Comparison of ENCODE assay signal across 24 cellular contexts in the genomic region with DNA sequence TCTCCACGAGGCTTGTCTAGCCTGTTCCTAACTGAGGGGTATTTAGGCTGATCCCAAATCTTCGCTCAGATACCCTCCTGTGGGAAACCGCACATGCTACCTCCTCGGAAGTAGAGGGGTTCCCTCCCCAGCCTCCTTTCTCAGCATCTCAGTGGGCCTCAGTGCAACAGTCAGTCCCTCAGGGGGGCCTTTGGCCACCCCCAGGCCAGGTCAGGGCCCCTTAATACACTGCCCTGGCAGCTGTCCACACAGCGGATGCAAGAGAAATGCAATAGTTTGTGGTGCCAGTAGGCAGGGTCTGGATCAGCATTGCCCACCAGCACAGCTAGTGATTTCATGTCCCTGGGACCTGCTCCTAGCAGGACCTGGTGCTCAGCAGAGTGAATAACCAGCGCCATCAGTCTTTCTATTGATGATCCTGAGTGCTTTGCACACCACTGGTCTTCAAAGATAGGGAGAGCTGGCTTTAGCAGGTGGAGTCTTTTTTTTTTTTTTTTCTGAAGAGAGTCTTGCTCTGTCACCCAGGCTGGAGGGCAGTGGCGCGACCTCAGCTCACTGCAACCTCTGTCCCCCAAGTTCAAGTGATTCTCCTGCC. TPM values are rescaled to one million over a fixed set of nuclear protein-coding genes. Genes with fewer than 3 reads are reported as not detected.
DNase-seq lines count a peak whose midpoint lies in the region; ATAC-seq and TF ChIP-seq lines count a peak whose summit lies in the region.
"Had no signal": no experiment of that assay in that cellular context is flagged by ENCODE, and none has a peak within 500 bp of the region (broad histone marks: within the 10 kb centered on the region; RNA-seq: fewer than 3 reads in every experiment).

No MANE protein-coding gene starts in this region.

- ATAC-seq in activated naive CD8-positive, alpha-beta T cell treated with anti-CD3 and anti-CD28 coated beads, Interleukin-2, amount 50 U/mL, for 24 hours: peak; percentile 7
- ATAC-seq in HG03280 (IDR thresholded peaks at IDR 0.05; ENCODE audit: unreplicated experiment): no peak
- ATAC-seq: HepG2 had no signal

- no peak overlapping the region for H3K27ac Mint-ChIP-seq in activated naive CD8-positive, alpha-beta T cell treated with anti-CD3 and anti-CD28 coated beads, Interleukin-2, amount 50 U/mL, for 24 hours
- H3K27ac Mint-ChIP-seq in activated naive CD8-positive, alpha-beta T cell treated with anti-CD3 and anti-CD28 coated beads for 36 hours: no peak overlapping the region
- H3K27ac Mint-ChIP-seq: B cell had no signal

- H3K9me3 Mint-ChIP-seq in activated naive CD8-positive, alpha-beta T cell treated with anti-CD3 and anti-CD28 coated beads, Interleukin-2, amount 50 U/mL, for 24 hours: no peaks in the 10 kb centered on the region
- H3K9me3 Mint-ChIP-seq in activated naive CD8-positive, alpha-beta T cell treated with anti-CD3 and anti-CD28 coated beads for 36 hours: no peaks in the 10 kb centered on the region

- H3K27ac ChIP-seq in WERI-Rb-1 (peak overlapping the region; percentile 48), left ventricle myocardium inferior (replicated peaks) (peak overlapping the region; percentile 96), SJCRH30 (no peak overlapping the region)
- H3K27ac ChIP-seq: 22Rv1, GM23248, SK-N-MC had no signal

- no peaks in the 10 kb centered on the region for H3K36me3 Mint-ChIP-seq in activated naive CD8-positive, alpha-beta T cell treated with anti-CD3 and anti-CD28 coated beads, Interleukin-2, amount 50 U/mL, for 24 hours (ENCODE audit: low read depth)
- no peaks in the 10 kb centered on the region for H3K36me3 Mint-ChIP-seq in activated naive CD8-positive, alpha-beta T cell treated with anti-CD3 and anti-CD28 coated beads for 36 hours

- H3K4me1 Mint-ChIP-seq in activated naive CD8-positive, alpha-beta T cell treated with anti-CD3 and anti-CD28 coated beads, Interleukin-2, amount 50 U/mL, for 24 hours: no peaks in the 10 kb centered on the region
- no peaks in the 10 kb centered on the region for H3K4me1 Mint-ChIP-seq in activated naive CD8-positive, alpha-beta T cell treated with anti-CD3 and anti-CD28 coated beads for 36 hours

- DNase-seq in activated naive CD8-positive, alpha-beta T cell treated with anti-CD3 and anti-CD28 coated beads, Interleukin-2, amount 50 U/mL, for 24 hours: no peak
- DNase-seq in activated naive CD8-positive, alpha-beta T cell treated with anti-CD3 and anti-CD28 coated beads for 36 hours: no peak
- DNase-seq in WERI-Rb-1: no peak
- DNase-seq in left ventricle myocardium inferior: no peak
- peak; percentile 13 for DNase-seq in retina
- DNase-seq in activated gamma-delta T cell treated with Interleukin-2 at 50 U/mL for 16 hours: no peak
- DNase-seq in SJCRH30: no peak
- DNase-seq: DMS153, GM23248, H7, Kasumi-1, NCI-H1092 treated with DMSO at 0.1 percent for 48 hours, NCI-H1436, NCI-H187 treated with DMSO at 0.1 percent for 48 hours, NCI-H2107, NCI-H446 treated with DMSO at 0.1 percent for 48 hours, NCI-H526, RPMI8226, SHP77 treated with DMSO at 0.1 percent for 48 hours had no signal

- H3K27me3 Mint-ChIP-seq in activated naive CD8-positive, alpha-beta T cell treated with anti-CD3 and anti-CD28 coated beads, Interleukin-2, amount 50 U/mL, for 24 hours: no peaks in the 10 kb centered on the region
- no peaks in the 10 kb centered on the region for H3K27me3 Mint-ChIP-seq in activated naive CD8-positive, alpha-beta T cell treated with anti-CD3 and anti-CD28 coated beads for 36 hours
- H3K27me3 Mint-ChIP-seq: B cell had no signal

- H3K4me3 ChIP-seq in WERI-Rb-1 (ENCODE audit: low read depth, low read length) (no peak overlapping the region), left ventricle myocardium inferior (peak overlapping the region; percentile 37), SJCRH30 (no peak overlapping the region)
- H3K4me3 ChIP-seq: GM23248, SK-N-MC had no signal

- H3K4me3 Mint-ChIP-seq in activated naive CD8-positive, alpha-beta T cell treated with anti-CD3 and anti-CD28 coated beads, Interleukin-2, amount 50 U/mL, for 24 hours: no peak overlapping the region
- H3K4me3 Mint-ChIP-seq in activated naive CD8-positive, alpha-beta T cell treated with anti-CD3 and anti-CD28 coated beads for 36 hours: no peak overlapping the region
- H3K4me3 Mint-ChIP-seq: B cell had no signal

- H3K27me3 ChIP-seq in WERI-Rb-1 (ENCODE audit: insufficient read depth, low read depth, severe bottlenecking) (no peaks in the 10 kb centered on the region), left ventricle myocardium inferior (ENCODE audit: low read depth) (no peaks in the 10 kb centered on the region), SJCRH30 (no peaks in the 10 kb centered on the region)

- intact Hi-C loops in left ventricle myocardium inferior (cut with micrococcal nuclease): no loop called here

- H3K9me3 ChIP-seq in WERI-Rb-1 (ENCODE audit: severe bottlenecking) (peaks cover 2% of the 10 kb centered on the region), left ventricle myocardium inferior (replicated peaks) (no peaks in the 10 kb centered on the region), SJCRH30 (replicated peaks) (no peaks in the 10 kb centered on the region)

- H3K4me1 ChIP-seq in left ventricle myocardium inferior (peaks cover 90% of the 10 kb centered on the region), SJCRH30 (peaks cover 12% of the 10 kb centered on the region)

- H3K36me3 ChIP-seq in WERI-Rb-1 (no peaks in the 10 kb centered on the region; the same call in 1 of the 2 replicates), left ventricle myocardium inferior (peaks cover 20% of the 10 kb centered on the region), SJCRH30 (no peaks in the 10 kb centered on the region)

- no peak for TF ChIP-seq CTCF in WERI-Rb-1 (IDR thresholded peaks at IDR 0.05; ENCODE audit: low read depth, low read length)
- no peak for TF ChIP-seq CTCF in left ventricle myocardium inferior (IDR thresholded peaks at IDR 0.05; ENCODE audit: borderline replicate concordance)

RNA-seq across cellular contexts. Expression of a gene that starts 7.5 kb away (rescaled TPM):
- under 1 TPM; 0.35 to 0.42 TPM for total RNA-seq in activated naive CD8-positive, alpha-beta T cell treated with anti-CD3 and anti-CD28 coated beads for 36 hours
- total RNA-seq in left ventricle myocardium inferior: 120 TPM
- total RNA-seq in SJCRH30 (2014; rRNA removed; shearing (Covaris generic)): 1.8 TPM in 2 replicates

RNA-seq across cellular contexts. Expression of a gene that starts 20.7 kb away (rescaled TPM):
- 10 to 100 TPM; 36.1 to 37.4 TPM for total RNA-seq in activated naive CD8-positive, alpha-beta T cell treated with anti-CD3 and anti-CD28 coated beads for 36 hours
- total RNA-seq in left ventricle myocardium inferior: 47.3 TPM
- total RNA-seq in SJCRH30 (2014; rRNA removed; shearing (Covaris generic)): 2.2 and 2.4 TPM in 2 replicates

Comparison
In these comparisons a context has a peak if more than half of its experiments do, and no peak if none do; other contexts are left out.
1. RNA of a gene that starts 7.5 kb away (total RNA-seq): 120 TPM in left ventricle myocardium inferior (single experiment); 1.8 TPM in SJCRH30 and 0.35 to 0.42 TPM in activated naive CD8-positive, alpha-beta T cell treated with anti-CD3 and anti-CD28 coated beads for 36 hours; every median in the first group is over 10 times any median in the second.
2. RNA of a gene that starts 20.7 kb away (total RNA-seq): 47.3 TPM in left ventricle myocardium inferior (single experiment) and 36.1 to 37.4 TPM in activated naive CD8-positive, alpha-beta T cell treated with anti-CD3 and anti-CD28 coated beads for 36 hours; 2.2 to 2.4 TPM in SJCRH30; every median in the first group is over 10 times any median in the second.